1 cellular context compared by ENCODE assay signal in the genomic region with DNA sequence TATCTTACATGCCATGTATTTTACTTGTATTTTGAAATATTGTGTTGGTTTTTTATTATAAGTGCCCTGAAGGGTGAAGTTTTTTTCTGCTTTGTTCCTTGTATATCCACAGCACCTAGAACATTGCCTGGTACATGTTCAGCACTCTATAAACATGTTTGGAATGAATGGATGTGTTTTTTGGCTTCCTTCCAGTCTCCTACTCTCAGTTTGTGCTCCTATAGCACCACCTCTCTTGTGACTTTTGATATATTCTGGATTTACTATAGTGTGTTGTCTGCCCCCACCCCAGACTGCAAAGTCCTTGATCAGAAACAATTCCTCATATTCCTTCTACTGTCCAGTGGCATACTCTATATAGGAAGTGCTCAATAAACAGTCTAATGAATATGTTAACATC.
TF ChIP-seq lines count a peak whose summit lies in the region.

No MANE protein-coding gene starts in this region.

TF ChIP-seq in HCT116, 20 proteins besides CTCF, POLR2A, EP300 and RAD21 (continued from another document):
- TF ChIP-seq, protein P1, sequence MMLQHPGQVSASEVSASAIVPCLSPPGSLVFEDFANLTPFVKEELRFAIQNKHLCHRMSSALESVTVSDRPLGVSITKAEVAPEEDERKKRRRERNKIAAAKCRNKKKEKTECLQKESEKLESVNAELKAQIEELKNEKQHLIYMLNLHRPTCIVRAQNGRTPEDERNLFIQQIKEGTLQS (IDR thresholded peaks at IDR 0.05): no peak
- TF ChIP-seq SIN3A (IDR thresholded peaks at IDR 0.05; ENCODE audit: low read depth) (no peak), TCF7L2 (IDR thresholded peaks at IDR 0.05; ENCODE audit: borderline replicate concordance, extremely low read depth, insufficient read depth, insufficient read length) (no peak)
- TF ChIP-seq, protein P2, sequence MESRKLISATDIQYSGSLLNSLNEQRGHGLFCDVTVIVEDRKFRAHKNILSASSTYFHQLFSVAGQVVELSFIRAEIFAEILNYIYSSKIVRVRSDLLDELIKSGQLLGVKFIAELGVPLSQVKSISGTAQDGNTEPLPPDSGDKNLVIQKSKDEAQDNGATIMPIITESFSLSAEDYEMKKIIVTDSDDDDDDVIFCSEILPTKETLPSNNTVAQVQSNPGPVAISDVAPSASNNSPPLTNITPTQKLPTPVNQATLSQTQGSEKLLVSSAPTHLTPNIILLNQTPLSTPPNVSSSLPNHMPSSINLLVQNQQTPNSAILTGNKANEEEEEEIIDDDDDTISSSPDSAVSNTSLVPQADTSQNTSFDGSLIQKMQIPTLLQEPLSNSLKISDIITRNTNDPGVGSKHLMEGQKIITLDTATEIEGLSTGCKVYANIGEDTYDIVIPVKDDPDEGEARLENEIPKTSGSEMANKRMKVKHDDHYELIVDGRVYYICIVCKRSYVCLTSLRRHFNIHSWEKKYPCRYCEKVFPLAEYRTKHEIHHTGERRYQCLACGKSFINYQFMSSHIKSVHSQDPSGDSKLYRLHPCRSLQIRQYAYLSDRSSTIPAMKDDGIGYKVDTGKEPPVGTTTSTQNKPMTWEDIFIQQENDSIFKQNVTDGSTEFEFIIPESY (IDR thresholded peaks at IDR 0.05; ENCODE audit: extremely low read depth, insufficient replicate concordance, low read length): no peak
